12 cellular contexts compared by ENCODE assay signal in the genomic region with DNA sequence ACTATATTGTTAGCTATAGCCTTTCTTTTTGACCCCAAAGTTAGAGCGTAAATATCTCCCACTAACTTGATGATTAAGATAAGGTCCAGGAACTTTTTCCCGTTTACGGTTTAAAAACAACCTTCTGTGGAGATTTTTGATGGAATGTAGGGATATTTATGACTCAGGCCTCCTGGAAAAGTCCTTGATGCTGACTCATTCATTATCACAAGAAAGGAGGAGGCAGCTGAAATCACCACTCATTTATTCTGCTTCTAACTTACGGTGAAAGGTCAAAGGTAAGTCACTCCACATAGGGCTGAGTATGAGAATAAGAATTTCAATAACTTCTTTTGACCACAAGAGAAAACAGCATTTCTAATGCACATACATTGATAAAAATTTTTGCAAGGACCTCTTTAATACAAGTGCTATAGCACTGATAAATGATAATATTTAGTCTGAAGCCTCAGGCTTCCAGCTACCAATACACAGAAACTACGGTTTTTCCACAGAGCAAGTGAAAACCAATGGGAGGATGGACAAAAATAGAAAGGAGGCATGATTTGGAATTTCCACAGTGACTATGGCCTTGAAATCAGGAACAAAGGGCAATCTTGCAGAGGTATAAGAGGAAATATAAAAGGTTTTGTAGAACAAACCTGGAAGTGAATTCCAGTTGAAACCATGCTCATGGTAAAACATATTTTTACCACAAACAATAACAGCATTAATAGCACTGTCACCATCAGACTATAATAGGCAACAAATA.
DNase-seq lines count a peak whose midpoint lies in the region; ATAC-seq, FAIRE-seq and TF ChIP-seq lines count a peak whose summit lies in the region.
"Had no signal": no experiment of that assay in that cellular context is flagged by ENCODE, and none has a peak within 500 bp of the region (broad histone marks: within the 10 kb centered on the region; RNA-seq: fewer than 3 reads in every experiment).

No MANE protein-coding gene starts in this region.

- peaks cover 15% of the 10 kb centered on the region for H3K9me3 Mint-ChIP-seq in nephron

- H3K27ac Mint-ChIP-seq in nephron: peak overlapping the region in 2 of 3 experiments; percentile 68 to 82
- H3K27ac Mint-ChIP-seq: H9 had no signal

- FAIRE-seq in RCC 7860 (lab: Jason Lieb, UNC): peak; percentile 99
- FAIRE-seq: D721Med had no signal

- no peak overlapping the region for H3K4me3 Mint-ChIP-seq in nephron
- H3K4me3 Mint-ChIP-seq: H9 had no signal

- 56 to 64% (median 57%) methylated on average over 5 of the region's 5 CpGs for WGBS in stomach, 5 donors

- TF ChIP-seq CTCF in nephron (IDR thresholded peaks at IDR 0.05; ENCODE audit: unreplicated experiment in 3 of 3) (no peak), stomach (IDR thresholded peaks at IDR 0.05) (no peak)

- peaks cover 3 to 26% (median 18%) of the 10 kb centered on the region in 4 donors for H3K9me3 ChIP-seq in stomach

- no peaks in the 10 kb centered on the region for H3K4me1 ChIP-seq in stomach

- no peaks in the 10 kb centered on the region for H3K27me3 ChIP-seq in stomach

- DNase-seq in EH (ENCODE audit: low read depth) (peak; percentile 86), RCC 7860 (ENCODE audit: low spot score) (peak; percentile 94), GF-D8 (lab: John Stamatoyannopoulos, UW) (no peak), stomach (no peak)
- DNase-seq in effector CD4-positive, alpha-beta T cell: no peak
- DNase-seq: H9, retina had no signal

- peaks cover 9% of the 10 kb centered on the region for H3K4me1 Mint-ChIP-seq in nephron

- ATAC-seq in esophagus mucosa: peak; percentile 46
- no peak for ATAC-seq in GM19455 (IDR thresholded peaks at IDR 0.05; ENCODE audit: unreplicated experiment)

- no peak for TF ChIP-seq EP300 in stomach (IDR thresholded peaks at IDR 0.05)

- H3K4me3 ChIP-seq in stomach: no peak overlapping the region

- peaks cover 4% of the 10 kb centered on the region for H3K27me3 Mint-ChIP-seq in nephron (ENCODE audit: low read depth)

- H3K36me3 ChIP-seq in stomach: no peaks in the 10 kb centered on the region

- H3K27ac ChIP-seq in stomach: no peak overlapping the region
- H3K27ac ChIP-seq: HL-60 had no signal

- H3K36me3 Mint-ChIP-seq in nephron (ENCODE audit: low read depth): peaks cover 21% of the 10 kb centered on the region

- intact Hi-C loops in stomach (cut with DNase I; ENCODE audit: low total_unique reads): no loop called here

- no peak for TF ChIP-seq POLR2A in stomach (IDR thresholded peaks at IDR 0.05)

Comparison
In these comparisons a context has a peak if more than half of its experiments do, and no peak if none do; other contexts are left out.
1. DNase-seq: peak in EH (single experiment) and RCC 7860 (single experiment); none in effector CD4-positive, alpha-beta T cell (single experiment), GF-D8 (single experiment) and stomach (single experiment).